ENCODE assay signal across 22 cellular contexts in genomic region chrX:37712458-37712857, GRCh38. TPM values are rescaled to one million over a fixed set of nuclear protein-coding genes. Genes with fewer than 3 reads are reported as not detected.
A peak's percentile ranks its signal among the peaks of the same experiment; 100 is the strongest.
DNase-seq lines count a peak whose midpoint lies in the region; ATAC-seq, FAIRE-seq and TF ChIP-seq lines count a peak whose summit lies in the region.
"Had no signal": no experiment of that assay in that cellular context is flagged by ENCODE, and none has a peak within 500 bp of the region (broad histone marks: within the 10 kb centered on the region; RNA-seq: fewer than 3 reads in every experiment).

No MANE protein-coding gene starts in this region.

- no peak overlapping the region for H2AFZ ChIP-seq in mesenchymal stem cell (ENCODE audit: low read depth, low read length)

- no peaks in the 10 kb centered on the region for H3K79me1 ChIP-seq in mesenchymal stem cell (replicated peaks; ENCODE audit: low read length, poor library complexity, severe bottlenecking)

- H3K14ac ChIP-seq in mesenchymal stem cell (ENCODE audit: low read length in 2 of 2), result no peak overlapping the region

- H3K4me3 Mint-ChIP-seq in stimulated activated effector memory CD8-positive, alpha-beta T cell treated with anti-CD3 and anti-CD28 coated beads, Interleukin-12 subunit alpha, Interleukin-12 subunit beta, amount 100 ng/mL, for 72 hours, result no peak overlapping the region
- H3K4me3 Mint-ChIP-seq: activated naive CD4-positive, alpha-beta T cell treated with anti-CD3 and anti-CD28 coated beads for 36 hours; dendritic cell treated with granulocyte-macrophage colony-stimulating factor and Interleukin-4, amounts not matched to agents 40 ng/mL and 50 ng/mL, for 4 days; H9 had no signal

- H3K27me3 ChIP-seq in bronchial epithelial cell (ENCODE audit: control insufficient read depth, insufficient read depth, low read length), result no peaks in the 10 kb centered on the region
- peaks cover 0 to 28% of the 10 kb centered on the region in 2 experiments for H3K27me3 ChIP-seq in mesenchymal stem cell (ENCODE audit: control insufficient read depth in 1 of 2, insufficient read depth in 1 of 2, low read length in 2 of 2)
- H3K27me3 ChIP-seq: ascending aorta, BE2C had no signal

- H3K9me3 Mint-ChIP-seq in stimulated activated effector memory CD8-positive, alpha-beta T cell treated with anti-CD3 and anti-CD28 coated beads, Interleukin-12 subunit alpha, Interleukin-12 subunit beta, amount 100 ng/mL, for 72 hours, result no peaks in the 10 kb centered on the region
- H3K9me3 Mint-ChIP-seq: activated naive CD4-positive, alpha-beta T cell treated with anti-CD3 and anti-CD28 coated beads for 36 hours; dendritic cell treated with granulocyte-macrophage colony-stimulating factor and Interleukin-4, amounts not matched to agents 40 ng/mL and 50 ng/mL, for 4 days had no signal

- no peak overlapping the region for H2BK12ac ChIP-seq in mesenchymal stem cell (ENCODE audit: low read length in 2 of 2)

- H4K8ac ChIP-seq in mesenchymal stem cell (ENCODE audit: low read length), result no peak overlapping the region

- H3K4me3 ChIP-seq in bronchial epithelial cell (ENCODE audit: low read depth, low read length) (no peak overlapping the region), mesenchymal stem cell (ENCODE audit: insufficient read depth in 1 of 2, low read depth in 1 of 2, low read length in 2 of 2) (no peak overlapping the region)
- H3K4me3 ChIP-seq: ascending aorta had no signal

- H3K23ac ChIP-seq in mesenchymal stem cell (ENCODE audit: low read length in 2 of 2), result no peak overlapping the region

- H3K18ac ChIP-seq in mesenchymal stem cell (ENCODE audit: low read depth in 1 of 2, low read length in 2 of 2), result no peak overlapping the region

- H3K4me1 ChIP-seq in mesenchymal stem cell (ENCODE audit: control insufficient read depth, insufficient read depth, low read depth, low read length), result no peaks in the 10 kb centered on the region
- H3K4me1 ChIP-seq: ascending aorta, BE2C had no signal

- peaks cover 6% of the 10 kb centered on the region for H3K4me1 Mint-ChIP-seq in stimulated activated effector memory CD8-positive, alpha-beta T cell treated with anti-CD3 and anti-CD28 coated beads, Interleukin-12 subunit alpha, Interleukin-12 subunit beta, amount 100 ng/mL, for 72 hours
- H3K4me1 Mint-ChIP-seq: H9 had no signal

- H2BK120ac ChIP-seq in mesenchymal stem cell (ENCODE audit: low read depth, low read length), result no peak overlapping the region

- H3K9me3 ChIP-seq in mesenchymal stem cell (ENCODE audit: control insufficient read depth, low read length), result no peaks in the 10 kb centered on the region
- H3K9me3 ChIP-seq: ascending aorta, BE2C, SK-N-SH had no signal

- H3K36me3 ChIP-seq in bronchial epithelial cell (ENCODE audit: control insufficient read depth, insufficient read depth, low read length) (no peaks in the 10 kb centered on the region), mesenchymal stem cell (ENCODE audit: control insufficient read depth in 1 of 2, insufficient read depth in 2 of 2, low read depth in 1 of 2, low read length in 2 of 2) (no peaks in the 10 kb centered on the region)
- H3K36me3 ChIP-seq: ascending aorta, BE2C had no signal

- H3K4me2 ChIP-seq in mesenchymal stem cell (ENCODE audit: low read length, poor library complexity, severe bottlenecking), result no peak overlapping the region
- H3K4me2 ChIP-seq: SK-N-SH had no signal

- H4K91ac ChIP-seq in mesenchymal stem cell (ENCODE audit: low read length), result no peak overlapping the region

- no peak overlapping the region for H3K4ac ChIP-seq in mesenchymal stem cell (ENCODE audit: low read depth in 1 of 2, low read length in 2 of 2)

- 52% methylated on average over 2 of the region's 3 CpGs for WGBS in mesenchymal stem cell

- no peak overlapping the region for H2BK15ac ChIP-seq in mesenchymal stem cell (ENCODE audit: low read depth, poor library complexity, severe bottlenecking)

- no peak overlapping the region for H3K27ac Mint-ChIP-seq in stimulated activated effector memory CD8-positive, alpha-beta T cell treated with anti-CD3 and anti-CD28 coated beads, Interleukin-12 subunit alpha, Interleukin-12 subunit beta, amount 100 ng/mL, for 72 hours
- H3K27ac Mint-ChIP-seq: activated naive CD4-positive, alpha-beta T cell treated with anti-CD3 and anti-CD28 coated beads for 36 hours; dendritic cell treated with granulocyte-macrophage colony-stimulating factor and Interleukin-4, amounts not matched to agents 40 ng/mL and 50 ng/mL, for 4 days; H9 had no signal

- H3K27ac ChIP-seq in mesenchymal stem cell (ENCODE audit: low read length, poor library complexity, severe bottlenecking), result no peak overlapping the region
- H3K27ac ChIP-seq: ascending aorta had no signal

- FAIRE-seq in bronchial epithelial cell (lab: Jason Lieb, UNC), result no peak
- FAIRE-seq: TTC549 had no signal

- TF ChIP-seq CTCF in bronchial epithelial cell (IDR thresholded peaks at IDR 0.05; ENCODE audit: insufficient read depth, low read length, severe bottlenecking), result no peak

- H3K9ac ChIP-seq in mesenchymal stem cell (ENCODE audit: low read length), result no peak overlapping the region
- H3K9ac ChIP-seq: SK-N-SH had no signal

- ATAC-seq in stimulated activated effector memory CD8-positive, alpha-beta T cell treated with anti-CD3 and anti-CD28 coated beads, Interleukin-12 subunit alpha, Interleukin-12 subunit beta, amount 100 ng/mL, for 72 hours, result peak; percentile 58
- ATAC-seq: Panc1 had no signal

- H2AK5ac ChIP-seq in mesenchymal stem cell (ENCODE audit: low read length, severe bottlenecking), result no peak overlapping the region

- peak; percentile 0 for DNase-seq in NK-92 treated with Interleukin-12 subunit alpha and Interleukin-12 subunit beta, amount 100 ng/mL, for 24 hours (lab: John Stamatoyannopoulos, UW)
- DNase-seq in NK-92 (lab: John Stamatoyannopoulos, UW; ENCODE audit: unreplicated experiment) (no peak), HPDE6-E6E7 (ENCODE audit: extremely low spot score) (peak; percentile 21), bronchial epithelial cell (ENCODE audit: low read depth) (peak; percentile 69), NCI-H1417 (lab: John Stamatoyannopoulos, UW) (no peak), mesenchymal stem cell (no peak)
- no peak for DNase-seq in stimulated activated effector memory CD8-positive, alpha-beta T cell treated with anti-CD3 and anti-CD28 coated beads, Interleukin-12 subunit alpha, Interleukin-12 subunit beta, amount 100 ng/mL, for 72 hours (ENCODE audit: low spot score in 2 of 2)
- no peak for DNase-seq in effector CD8-positive, alpha-beta T cell (lab: John Stamatoyannopoulos, UW)
- DNase-seq: 8988T; activated CD4-positive, alpha-beta T cell treated with anti-CD3 and anti-CD28 coated beads for 4 hours; activated naive CD4-positive, alpha-beta T cell treated with anti-CD3 and anti-CD28 coated beads for 36 hours; BE2C; Calu3; glutamatergic neuron; H9; NCI-H187; NCI-H226; SK-N-SH had no signal

- no peaks in the 10 kb centered on the region for H3K36me3 Mint-ChIP-seq in stimulated activated effector memory CD8-positive, alpha-beta T cell treated with anti-CD3 and anti-CD28 coated beads, Interleukin-12 subunit alpha, Interleukin-12 subunit beta, amount 100 ng/mL, for 72 hours

- no peak overlapping the region for H2BK5ac ChIP-seq in mesenchymal stem cell (ENCODE audit: low read depth, low read length, poor library complexity, severe bottlenecking)

RNA-seq across cellular contexts. Expression of gene XK, which starts 26.9 kb away (rescaled TPM):
- 0.26 and 0.51 TPM in 2 replicates for total RNA-seq in bronchial epithelial cell
- polyA plus RNA-seq in mesenchymal stem cell (2013, experiment 1 of 2), result 0.01 TPM
- polyA plus RNA-seq in mesenchymal stem cell (2013, experiment 2 of 2), result under 0.01 TPM
- total RNA-seq: activated naive CD4-positive, alpha-beta T cell treated with anti-CD3 and anti-CD28 coated beads for 36 hours had no signal
- polyA plus RNA-seq: SK-N-SH had no signal

Comparison
In these comparisons a context has a peak if more than half of its experiments do, and no peak if none do; other contexts are left out.
1. DNase-seq: peak in NK-92 treated with Interleukin-12 subunit alpha and Interleukin-12 subunit beta, amount 100 ng/mL, for 24 hours (single experiment), HPDE6-E6E7 (single experiment) and bronchial epithelial cell (single experiment); none in NK-92 (single experiment), stimulated activated effector memory CD8-positive, alpha-beta T cell treated with anti-CD3 and anti-CD28 coated beads, Interleukin-12 subunit alpha, Interleukin-12 subunit beta, amount 100 ng/mL, for 72 hours (0 of 2), effector CD8-positive, alpha-beta T cell (single experiment), NCI-H1417 (0 of 3) and mesenchymal stem cell (single experiment).